In the genomic region with DNA sequence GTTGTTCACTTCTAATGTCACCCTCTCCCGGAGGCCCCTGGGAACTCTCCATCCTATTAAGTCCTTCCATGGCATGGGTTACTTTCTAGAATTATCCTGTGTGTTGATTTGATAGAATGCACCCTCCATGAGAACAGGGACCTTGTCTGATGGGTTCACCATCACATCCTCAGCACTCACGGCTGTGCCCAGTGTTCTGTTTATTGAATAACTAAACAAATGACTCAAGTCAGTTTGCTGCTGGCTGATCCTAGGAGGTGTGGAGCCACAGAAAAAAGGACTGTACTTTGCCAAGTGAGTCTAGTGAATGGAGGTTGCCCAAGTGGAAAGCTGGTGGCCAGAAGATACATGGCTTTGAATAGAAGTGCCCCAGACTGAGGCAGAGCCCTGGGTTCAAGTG, we compare ENCODE assay signal across 11 cellular contexts. TPM values are rescaled to one million over a fixed set of nuclear protein-coding genes. Genes with fewer than 3 reads are reported as not detected.
DNase-seq lines count a peak whose midpoint lies in the region; ATAC-seq, FAIRE-seq and TF ChIP-seq lines count a peak whose summit lies in the region.
"Had no signal": no experiment of that assay in that cellular context is flagged by ENCODE, and none has a peak within 500 bp of the region (broad histone marks: within the 10 kb centered on the region; RNA-seq: fewer than 3 reads in every experiment).

No MANE protein-coding gene starts in this region.

- no TSS peak for BruUV-seq in A673 (replicated peaks; lab: Mats Ljungman, UMichigan)

- POLR2A ChIA-PET in A673 (lab: Charles Lee; ENCODE audit: low non-redundant PET) = no interaction called here

- FAIRE-seq in GM12892 (lab: Jason Lieb, UNC) = no peak

- ATAC-seq in HG03378 (IDR thresholded peaks at IDR 0.05; ENCODE audit: unreplicated experiment) = no peak

- TF ChIP-seq CTCF in spleen (IDR thresholded peaks at IDR 0.05 in 8 of 11, conservative IDR thresholded peaks at IDR 0.05 in 3 of 11) (no peak), A673 (conservative IDR thresholded peaks at IDR 0.05; ENCODE audit: low read depth, low read length) (no peak)

- peaks cover 0 to 8% (median 0%) of the 10 kb centered on the region in 7 donors for H3K27me3 ChIP-seq in spleen (replicated peaks in 1 of 7)
- no peaks in the 10 kb centered on the region for H3K27me3 ChIP-seq in A673 (replicated peaks; ENCODE audit: insufficient read depth, low read depth, low read length, poor library complexity)

- H3K9me3 ChIP-seq in spleen (no peaks in the 10 kb centered on the region), A673 (ENCODE audit: low read depth, low read length, poor library complexity, severe bottlenecking) (no peaks in the 10 kb centered on the region)

- whole genome bisulfite sequencing in spleen, 5 donors = 86 to 99% (median 92%) methylated on average over 2 of the region's 2 CpGs

- H3K36me3 ChIP-seq in spleen = peaks cover 0 to 41% (median 0%) of the 10 kb centered on the region in 6 donors
- H3K36me3 ChIP-seq in A673 (ENCODE audit: insufficient read depth, low read length, poor library complexity, severe bottlenecking) = no peaks in the 10 kb centered on the region

- H3K27ac ChIP-seq in spleen (no peak overlapping the region), A673 (ENCODE audit: low read depth, low read length, poor library complexity, severe bottlenecking) (no peak overlapping the region)

- H3K4me3 ChIP-seq in spleen (no peak overlapping the region), A673 (ENCODE audit: low read depth, low read length, poor library complexity, severe bottlenecking) (no peak overlapping the region)

- intact Hi-C loops in spleen (cut with DNase I; ENCODE audit: low total_unique reads) (no loop called here), A673 (cut with micrococcal nuclease; ENCODE audit: unreplicated experiment) (no loop called here)

- peaks cover 0 to 36% (median 10%) of the 10 kb centered on the region in 6 donors for H3K4me1 ChIP-seq in spleen
- no peaks in the 10 kb centered on the region for H3K4me1 ChIP-seq in A673 (ENCODE audit: insufficient read depth, low read length, poor library complexity, severe bottlenecking)

- DNase-seq in HCEC 1CT = peak; percentile 48
- DNase-seq in amniotic epithelial cell (ENCODE audit: low read depth) = peak; percentile 42
- DNase-seq in glomerular visceral epithelial cell (ENCODE audit: extremely low spot score) = peak; percentile 51
- DNase-seq in spleen = peak; percentile 28
- DNase-seq in cerebellar cortex (ENCODE audit: low spot score) = no peak
- DNase-seq in A673 (ENCODE audit: low spot score) = no peak
- no peak for DNase-seq in GM12892 (ENCODE audit: insufficient read length)
- DNase-seq: NCI-H526; stimulated activated CD4-positive, alpha-beta T cell treated with anti-CD3 and anti-CD28 coated beads, Interleukin-4, amount 100 ng/mL, for 1 hour; T-helper 1 cell had no signal

- CTCF ChIA-PET in A673 (lab: Charles Lee) = no interaction called here

- TF ChIP-seq POLR2A in spleen (IDR thresholded peaks at IDR 0.05) = no peak
- no peak for TF ChIP-seq POLR2A in GM12892 (IDR thresholded peaks at IDR 0.05; ENCODE audit: low read depth, low read length)

RNA-seq across cellular contexts. Expression of a gene that starts 48.5 kb away (rescaled TPM):
- 10 to 100 TPM in 2 of 7 donors, 1 to 10 TPM in 5; 6.1 to 20.4 (median 9.7) TPM for total RNA-seq in spleen
- polyA plus RNA-seq in spleen = 1 to 10 TPM; 1.3 to 8.3 (median 6.7) TPM
- 0.86 and 0.87 TPM in 2 replicates for total RNA-seq in A673 (2021)
- 0.21 TPM for polyA plus RNA-seq in GM12892 (2012; ENCODE audit: missing spikeins)

Comparison
In these comparisons a context has a peak if more than half of its experiments do, and no peak if none do; other contexts are left out.
1. DNase-seq: peak in HCEC 1CT (single experiment), amniotic epithelial cell (single experiment), glomerular visceral epithelial cell (single experiment) and spleen (single experiment); none in cerebellar cortex (single experiment), A673 (single experiment) and GM12892 (single experiment).